In genomic region chr10:29865700-29866355, GRCh38 we compare ENCODE assay signal across 28 cellular contexts.
A peak's percentile ranks its signal among the peaks of the same experiment; 100 is the strongest.
DNase-seq lines count a peak whose midpoint lies in the region; ATAC-seq and TF ChIP-seq lines count a peak whose summit lies in the region.
"Had no signal": no experiment of that assay in that cellular context is flagged by ENCODE, and none has a peak within 500 bp of the region (broad histone marks: within the 10 kb centered on the region; RNA-seq: fewer than 3 reads in every experiment).

No MANE protein-coding gene starts in this region.

- peak overlapping the region; percentile 40 for H3K27ac ChIP-seq in neuronal stem cell (replicated peaks; ENCODE audit: low read length)
- H3K27ac ChIP-seq: breast epithelium, esophagus muscularis mucosa, neutrophil, right atrium auricular region, transverse colon had no signal

- H3K4me1 ChIP-seq in neuronal stem cell (ENCODE audit: control insufficient read depth in 2 of 2, insufficient read depth in 1 of 2, low read depth in 1 of 2, low read length in 2 of 2) = peaks cover 3 to 5% of the 10 kb centered on the region in 2 donors
- H3K4me1 ChIP-seq: breast epithelium, right atrium auricular region had no signal

- peak overlapping the region; percentile 33 for H3K4me3 Mint-ChIP-seq in Calu3 (ENCODE audit: low read depth, unreplicated experiment)
- no peak overlapping the region for H3K4me3 Mint-ChIP-seq in activated T-helper 2 cell treated with anti-CD3 and anti-CD28 coated beads, Interferon-gamma antibody, Interleukin-2, Interleukin-4, amounts not matched to agents 10 μg/mL and 5 μg/mL and 100 μg/mL, durations not matched to agents 14 hours and 24 hours and 36 hours (ENCODE audit: low read depth)
- H3K4me3 Mint-ChIP-seq: activated naive CD8-positive, alpha-beta T cell treated with anti-CD3 and anti-CD28 coated beads, Interleukin-2, amount 10 ng/mL, durations not matched to agents 7 days and 5 days; activated T-cell treated with anti-CD3 and anti-CD28 coated beads, Interleukin-2, amount 50 U/mL, for 72 hours; H9; immature natural killer cell; stimulated activated memory B cell treated with anti-CD40 and anti-IgM and Interleukin-4, amounts not matched to agents 10 μg/mL and 1 μg/mL and 100 μg/mL, for 72 hours; T-helper 17 cell; WTC11 had no signal

- no peak overlapping the region for H3K4me2 ChIP-seq in neuronal stem cell (ENCODE audit: insufficient read depth, low read length, poor library complexity, severe bottlenecking)

- H2AK5ac ChIP-seq in neuronal stem cell (ENCODE audit: low read depth, low read length) = no peak overlapping the region

- no peak overlapping the region for H3K4me3 ChIP-seq in neuronal stem cell (ENCODE audit: low read length in 2 of 2)
- H3K4me3 ChIP-seq: breast epithelium, esophagus muscularis mucosa, right atrium auricular region, transverse colon had no signal

- H2BK120ac ChIP-seq in neuronal stem cell (ENCODE audit: low read depth, low read length) = no peak overlapping the region

- no peak overlapping the region for H3K18ac ChIP-seq in neuronal stem cell (ENCODE audit: low read length)

- intact Hi-C loops in Calu3 (cut with micrococcal nuclease; ENCODE audit: unreplicated experiment) = loop anchor here (2.0 to 5.0 kb wide), 2 partner anchors 59 to 274 kb away; no protein-coding TSS in a partner anchor
- intact Hi-C loops in activated T-helper 2 cell treated with anti-CD3 and anti-CD28 coated beads, Interferon-gamma antibody, Interleukin-2, Interleukin-4, amounts not matched to agents 10 μg/mL and 5 μg/mL and 100 μg/mL, durations not matched to agents 14 hours and 24 hours and 36 hours (cut with micrococcal nuclease) = no loop called here

- no peaks in the 10 kb centered on the region for H3K9me3 ChIP-seq in neuronal stem cell (replicated peaks in 1 of 2; ENCODE audit: control insufficient read depth in 2 of 2, insufficient read depth in 1 of 2, low read depth in 1 of 2, low read length in 2 of 2)
- H3K9me3 ChIP-seq: breast epithelium, esophagus muscularis mucosa, neutrophil, right atrium auricular region, transverse colon had no signal

- H3K36me3 Mint-ChIP-seq in Calu3 (ENCODE audit: insufficient read depth, unreplicated experiment) = peaks cover 28% of the 10 kb centered on the region
- no peaks in the 10 kb centered on the region for H3K36me3 Mint-ChIP-seq in activated T-helper 2 cell treated with anti-CD3 and anti-CD28 coated beads, Interferon-gamma antibody, Interleukin-2, Interleukin-4, amounts not matched to agents 10 μg/mL and 5 μg/mL and 100 μg/mL, durations not matched to agents 14 hours and 24 hours and 36 hours (ENCODE audit: low read depth)
- H3K36me3 Mint-ChIP-seq: immature natural killer cell; stimulated activated memory B cell treated with anti-CD40 and anti-IgM and Interleukin-4, amounts not matched to agents 10 μg/mL and 1 μg/mL and 100 μg/mL, for 72 hours; WTC11 had no signal

- peaks cover 42% of the 10 kb centered on the region for H3K4me1 Mint-ChIP-seq in Calu3 (ENCODE audit: low read depth, unreplicated experiment)
- H3K4me1 Mint-ChIP-seq in activated T-helper 2 cell treated with anti-CD3 and anti-CD28 coated beads, Interferon-gamma antibody, Interleukin-2, Interleukin-4, amounts not matched to agents 10 μg/mL and 5 μg/mL and 100 μg/mL, durations not matched to agents 14 hours and 24 hours and 36 hours (ENCODE audit: low read depth) = no peaks in the 10 kb centered on the region
- H3K4me1 Mint-ChIP-seq: activated naive CD8-positive, alpha-beta T cell treated with anti-CD3 and anti-CD28 coated beads, Interleukin-2, amount 10 ng/mL, durations not matched to agents 7 days and 5 days; immature natural killer cell; stimulated activated memory B cell treated with anti-CD40 and anti-IgM and Interleukin-4, amounts not matched to agents 10 μg/mL and 1 μg/mL and 100 μg/mL, for 72 hours; T-helper 17 cell; WTC11 had no signal

- H3K23ac ChIP-seq in neuronal stem cell (ENCODE audit: low read depth, low read length, poor library complexity) = no peak overlapping the region

- CTCF ChIA-PET in Calu3 (lab: Charles Lee) = interaction anchor here (0.5 to 1.4 kb wide), 8 partner anchors 36 to 718 kb away, joined by 3 to 6 read pairs (median 4); no protein-coding TSS in a partner anchor

- H4K8ac ChIP-seq in neuronal stem cell (ENCODE audit: low read depth, low read length) = no peak overlapping the region

- H3K27ac Mint-ChIP-seq in Calu3 (ENCODE audit: unreplicated experiment) = peak overlapping the region; percentile 92
- H3K27ac Mint-ChIP-seq in activated T-helper 2 cell treated with anti-CD3 and anti-CD28 coated beads, Interferon-gamma antibody, Interleukin-2, Interleukin-4, amounts not matched to agents 10 μg/mL and 5 μg/mL and 100 μg/mL, durations not matched to agents 14 hours and 24 hours and 36 hours = no peak overlapping the region
- H3K27ac Mint-ChIP-seq: activated naive CD8-positive, alpha-beta T cell treated with anti-CD3 and anti-CD28 coated beads, Interleukin-2, amount 10 ng/mL, durations not matched to agents 7 days and 5 days; activated T-cell treated with anti-CD3 and anti-CD28 coated beads, Interleukin-2, amount 50 U/mL, for 72 hours; H9; immature natural killer cell; stimulated activated memory B cell treated with anti-CD40 and anti-IgM and Interleukin-4, amounts not matched to agents 10 μg/mL and 1 μg/mL and 100 μg/mL, for 72 hours; T-helper 17 cell; WTC11 had no signal

- H3K9ac ChIP-seq in neuronal stem cell (ENCODE audit: low read depth, low read length, poor library complexity) = no peak overlapping the region

- no peak overlapping the region for H2AFZ ChIP-seq in neuronal stem cell (ENCODE audit: low read length)

- no peaks in the 10 kb centered on the region for H3K36me3 ChIP-seq in neuronal stem cell (replicated peaks in 1 of 2; ENCODE audit: control insufficient read depth in 2 of 2, insufficient read depth in 2 of 2, low read length in 2 of 2)
- H3K36me3 ChIP-seq: breast epithelium, esophagus muscularis mucosa, neutrophil, right atrium auricular region, transverse colon had no signal

- H3K79me1 ChIP-seq in neuronal stem cell (ENCODE audit: low read depth, low read length) = no peaks in the 10 kb centered on the region

- BruUV-seq in Calu3 (replicated peaks; lab: Mats Ljungman, UMichigan) = no TSS peak

- no peaks in the 10 kb centered on the region for H3K27me3 ChIP-seq in neuronal stem cell (ENCODE audit: control insufficient read depth in 3 of 3, insufficient read depth in 3 of 3, low read depth in 1 of 3, low read length in 3 of 3)
- H3K27me3 ChIP-seq: breast epithelium, esophagus muscularis mucosa, neutrophil, right atrium auricular region, transverse colon had no signal

- DNase-seq in Calu3 (peak; percentile 66), SW480 (ENCODE audit: low spot score) (peak; percentile 26), islet precursor cell (peak; percentile 74), neuronal stem cell (ENCODE audit: low spot score) (no peak), foreskin melanocyte (no peak)
- DNase-seq in activated T-helper 2 cell treated with anti-CD3 and anti-CD28 coated beads, Interferon-gamma antibody, Interleukin-2, Interleukin-4, amounts not matched to agents 10 μg/mL and 5 μg/mL and 100 μg/mL, durations not matched to agents 14 hours and 24 hours and 36 hours (ENCODE audit: low spot score) = no peak
- DNase-seq: activated CD8-positive, alpha-beta memory T cell treated with anti-CD3 and anti-CD28 coated beads for 24 hours; activated naive CD8-positive, alpha-beta T cell treated with anti-CD3 and anti-CD28 coated beads, Interleukin-2, amount 10 ng/mL, durations not matched to agents 7 days and 5 days; activated T-cell treated with anti-CD3 and anti-CD28 coated beads, Interleukin-2, amount 50 U/mL, for 72 hours; H9; head of caudate nucleus; immature natural killer cell; Kasumi-1; NCI-H1105; NCI-H2107; NCI-H526 treated with DMSO at 0.1 percent for 48 hours; SHP77; stimulated activated CD4-positive, alpha-beta T cell treated with anti-CD3 and anti-CD28 coated beads, Interleukin-15, amount 100 ng/mL, for 24 hours; T-helper 17 cell; transverse colon had no signal

- H3K14ac ChIP-seq in neuronal stem cell (ENCODE audit: low read length) = no peak overlapping the region

- peaks cover 8% of the 10 kb centered on the region for H3K9me3 Mint-ChIP-seq in Calu3 (ENCODE audit: low read depth, unreplicated experiment)
- no peaks in the 10 kb centered on the region for H3K9me3 Mint-ChIP-seq in activated T-helper 2 cell treated with anti-CD3 and anti-CD28 coated beads, Interferon-gamma antibody, Interleukin-2, Interleukin-4, amounts not matched to agents 10 μg/mL and 5 μg/mL and 100 μg/mL, durations not matched to agents 14 hours and 24 hours and 36 hours
- H3K9me3 Mint-ChIP-seq: immature natural killer cell had no signal

- no peak overlapping the region for H3K4ac ChIP-seq in neuronal stem cell (ENCODE audit: low read length)

- no peak overlapping the region for H2BK12ac ChIP-seq in neuronal stem cell (ENCODE audit: low read length)

- no peak for TF ChIP-seq CTCF in Calu3 (IDR thresholded peaks at IDR 0.05; ENCODE audit: unreplicated experiment)

- WGBS in neuronal stem cell (ENCODE audit: extremely low coverage in 2 of 2, insufficient read length in 2 of 2, insufficient replicate concordance in 1 of 2), 2 donors = no CpG with 5 or more reads among the region's 6 CpGs

- H3K27me3 Mint-ChIP-seq in Calu3 (ENCODE audit: unreplicated experiment) = no peaks in the 10 kb centered on the region
- peaks cover 2% of the 10 kb centered on the region for H3K27me3 Mint-ChIP-seq in activated T-helper 2 cell treated with anti-CD3 and anti-CD28 coated beads, Interferon-gamma antibody, Interleukin-2, Interleukin-4, amounts not matched to agents 10 μg/mL and 5 μg/mL and 100 μg/mL, durations not matched to agents 14 hours and 24 hours and 36 hours (ENCODE audit: low read depth)
- H3K27me3 Mint-ChIP-seq: stimulated activated memory B cell treated with anti-CD40 and anti-IgM and Interleukin-4, amounts not matched to agents 10 μg/mL and 1 μg/mL and 100 μg/mL, for 72 hours had no signal

- no peak overlapping the region for H4K91ac ChIP-seq in neuronal stem cell (ENCODE audit: low read depth, low read length, poor library complexity)

- H2BK15ac ChIP-seq in neuronal stem cell (ENCODE audit: low read length) = no peak overlapping the region

- no peak overlapping the region for H2BK5ac ChIP-seq in neuronal stem cell (ENCODE audit: low read length)

- ATAC-seq in HG03469 (IDR thresholded peaks at IDR 0.05; ENCODE audit: unreplicated experiment) (no peak), HG03196 (IDR thresholded peaks at IDR 0.05; ENCODE audit: unreplicated experiment) (no peak)
- ATAC-seq: activated T-cell treated with anti-CD3 and anti-CD28 coated beads, Interleukin-2, amount 50 U/mL, for 72 hours; stimulated activated memory B cell treated with anti-CD40 and anti-IgM and Interleukin-4, amounts not matched to agents 10 μg/mL and 1 μg/mL and 100 μg/mL, for 72 hours; T-helper 17 cell; WTC11 had no signal

Comparison
In these comparisons a context has a peak if more than half of its experiments do, and no peak if none do; other contexts are left out.
1. DNase-seq: peak in Calu3 (single experiment), SW480 (single experiment) and islet precursor cell (single experiment); none in neuronal stem cell (single experiment), activated T-helper 2 cell treated with anti-CD3 and anti-CD28 coated beads, Interferon-gamma antibody, Interleukin-2, Interleukin-4, amounts not matched to agents 10 μg/mL and 5 μg/mL and 100 μg/mL, durations not matched to agents 14 hours and 24 hours and 36 hours (single experiment) and foreskin melanocyte (single experiment).